In the genomic region with DNA sequence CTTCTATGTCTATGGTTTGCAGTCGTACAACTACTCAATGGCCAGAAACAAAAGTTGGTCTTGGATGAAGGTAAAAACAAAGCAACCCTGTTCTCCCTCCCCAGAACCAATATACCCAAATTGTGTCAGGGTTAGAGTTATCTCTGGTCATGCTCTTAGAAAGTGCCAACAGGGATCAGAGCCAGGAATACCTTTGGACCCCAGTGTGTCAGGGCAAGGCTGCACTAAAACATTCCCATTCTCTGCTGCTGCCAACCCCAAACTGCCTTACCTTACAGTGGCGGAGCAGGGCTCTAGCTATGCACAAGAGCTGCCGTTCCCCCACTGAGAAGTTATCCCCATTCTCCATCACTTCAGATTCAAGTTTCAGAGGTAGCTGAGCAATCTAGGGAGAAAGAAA, we compare ENCODE assay signal across 25 cellular contexts.
"Had no signal": no experiment of that assay in that cellular context is flagged by ENCODE, and none has a peak within 500 bp of the region (broad histone marks: within the 10 kb centered on the region; RNA-seq: fewer than 3 reads in every experiment).

No MANE protein-coding gene starts in this region.

- H3K27me3 ChIP-seq: ovary, stomach, thyroid gland, tibial nerve, upper lobe of left lung, vagina had no signal

- H3K9me3 ChIP-seq: ovary, psoas muscle, stomach, thoracic aorta, thyroid gland, tibial nerve, upper lobe of left lung, vagina had no signal

- H3K36me3 ChIP-seq: ovary had no signal

- H3K27ac ChIP-seq: ovary, parathyroid adenoma, psoas muscle, skin epidermis, thoracic aorta, thyroid gland, tibial nerve, upper lobe of left lung, vagina had no signal

- ATAC-seq: naive thymus-derived CD8-positive, alpha-beta T cell; natural killer cell treated with Interleukin-12 subunit alpha and Interleukin-12 subunit beta and Interleukin-15 and Interleukin-18, amount 100 ng/mL, for 72 hours; psoas muscle; right cardiac atrium; sciatic nerve; stimulated activated effector memory CD8-positive, alpha-beta T cell treated with anti-CD3 and anti-CD28 coated beads, Interleukin-12 subunit alpha, Interleukin-12 subunit beta, amount 100 ng/mL, for 72 hours; stimulated activated naive B cell treated with anti-CD40 and anti-IgM and Interleukin-4, amounts not matched to agents 10 μg/mL and 1 μg/mL and 100 μg/mL, for 72 hours had no signal

- FAIRE-seq: urothelium cell line had no signal

- DNase-seq: nephron progenitor cell; occipital lobe; ovary; psoas muscle; right cardiac atrium; stimulated activated CD4-positive, alpha-beta T cell treated with anti-CD3 and anti-CD28 coated beads, Interleukin-15, amount 100 ng/mL, for 24 hours; stimulated activated CD4-positive, alpha-beta T cell treated with anti-CD3 and anti-CD28 coated beads, Interleukin-2, amount 100 ng/mL, for 24 hours; stimulated activated CD4-positive, alpha-beta T cell treated with anti-CD3 and anti-CD28 coated beads, Interleukin-2, amount 100 ng/mL, for 48 hours; stimulated activated CD4-positive, alpha-beta T cell treated with anti-CD3 and anti-CD28 coated beads, Interleukin-4, amount 100 ng/mL, for 24 hours; stimulated activated naive B cell treated with anti-CD40 and anti-IgM and Interleukin-4, amounts not matched to agents 10 μg/mL and 1 μg/mL and 100 μg/mL, for 72 hours; stimulated activated naive CD4-positive, alpha-beta T cell treated with Interleukin-2 at 50 U/mL for 16 hours; stomach; thyroid gland; trophoblast cell; upper lobe of left lung had no signal

- H3K9ac ChIP-seq: parathyroid adenoma had no signal

- H3K4me1 ChIP-seq: parathyroid adenoma, psoas muscle, thyroid gland, tibial nerve, upper lobe of left lung, vagina had no signal

- H3K79me2 ChIP-seq: parathyroid adenoma had no signal

- H2AFZ ChIP-seq: parathyroid adenoma had no signal

- H3K4me3 ChIP-seq: ovary, psoas muscle, skin epidermis, stomach, thoracic aorta, thyroid gland, tibial nerve, upper lobe of left lung, vagina had no signal
